ENCODE assay signal across 8 cellular contexts in the genomic region with DNA sequence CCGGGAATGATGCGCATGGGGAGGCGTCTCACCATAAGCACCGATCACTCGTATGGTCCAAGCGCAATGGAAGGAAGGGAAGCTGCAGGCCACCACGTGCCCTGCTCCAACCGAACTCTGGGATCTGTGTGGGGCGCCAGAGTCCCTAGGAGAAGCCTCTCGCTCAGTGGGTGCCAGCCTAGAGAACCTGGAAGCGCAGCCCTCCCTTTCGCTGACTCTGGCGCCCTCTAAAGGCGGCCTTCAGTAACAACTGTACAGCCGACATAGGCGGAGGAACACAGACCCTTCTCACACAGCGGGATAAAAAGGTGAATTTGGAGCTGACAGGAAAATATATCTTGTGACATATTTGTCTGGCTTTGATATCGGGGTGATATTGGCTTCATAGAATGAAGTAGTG.
DNase-seq lines count a peak whose midpoint lies in the region; ATAC-seq and TF ChIP-seq lines count a peak whose summit lies in the region.

No MANE protein-coding gene starts in this region.

- no peaks in the 10 kb centered on the region for H3K4me1 ChIP-seq in GM23248 (ENCODE audit: insufficient read depth)

- H3K36me3 ChIP-seq in BJ (ENCODE audit: control insufficient read depth, insufficient read depth, low read length) (no peaks in the 10 kb centered on the region), GM23248 (ENCODE audit: low read depth) (no peaks in the 10 kb centered on the region)

- ATAC-seq in activated CD8-positive, alpha-beta memory T cell treated with anti-CD3 and anti-CD28 coated beads, Interleukin-2, amount 10 ng/mL, durations not matched to agents 7 days and 5 days = no peak
- ATAC-seq in HG02884 (IDR thresholded peaks at IDR 0.05; ENCODE audit: unreplicated experiment) = no peak
- no peak for ATAC-seq in HG03039 (IDR thresholded peaks at IDR 0.05; ENCODE audit: unreplicated experiment)

- no peak overlapping the region for H3K27ac ChIP-seq in GM23248

- H2AFZ ChIP-seq in GM23248 = no peak overlapping the region

- CTCF ChIA-PET in BJ (lab: Yijun Ruan, JAX) = interaction anchor here (0.7 to 1.4 kb wide), 5 partner anchors 16 to 411 kb away, joined by 3 to 6 read pairs (median 3); no protein-coding TSS in a partner anchor
- CTCF ChIA-PET in activated CD8-positive, alpha-beta memory T cell treated with anti-CD3 and anti-CD28 coated beads, Interleukin-2, amount 10 ng/mL, durations not matched to agents 7 days and 5 days (lab: Charles Lee) = interaction anchor here (1.6 kb wide), 1 partner anchor 52 kb away, joined by 3 read pairs; no protein-coding TSS in a partner anchor

- H3K79me2 ChIP-seq in GM23248 (ENCODE audit: insufficient read depth) = no peaks in the 10 kb centered on the region

- no peaks in the 10 kb centered on the region for H3K9me3 ChIP-seq in GM23248 (ENCODE audit: low read depth)

- no peaks in the 10 kb centered on the region for H3K36me3 Mint-ChIP-seq in activated CD8-positive, alpha-beta memory T cell treated with anti-CD3 and anti-CD28 coated beads, Interleukin-2, amount 10 ng/mL, durations not matched to agents 7 days and 5 days

- H3K27me3 ChIP-seq in BJ (ENCODE audit: control insufficient read depth, insufficient read depth, low read length) (no peaks in the 10 kb centered on the region), GM23248 (replicated peaks; ENCODE audit: insufficient read depth) (no peaks in the 10 kb centered on the region)

- TF ChIP-seq CTCF in BJ (IDR thresholded peaks at IDR 0.05; ENCODE audit: insufficient read depth, low read depth, low read length) (peak; percentile 62), fibroblast of mammary gland (conservative IDR thresholded peaks at IDR 0.05; ENCODE audit: control insufficient read depth, insufficient read depth, low read depth, low read length) (peak; percentile 52), retinal pigment epithelial cell (conservative IDR thresholded peaks at IDR 0.05; ENCODE audit: low read depth, low read length) (peak; percentile 56)

- no peaks in the 10 kb centered on the region for H3K4me1 Mint-ChIP-seq in activated CD8-positive, alpha-beta memory T cell treated with anti-CD3 and anti-CD28 coated beads, Interleukin-2, amount 10 ng/mL, durations not matched to agents 7 days and 5 days

- in situ Hi-C loops in GM23248 (cut with MboI) = loop anchor here (25.0 kb wide), 1 partner anchor 409 kb away; no protein-coding TSS in a partner anchor

- 29 to 52% methylated on average over 9 to 18 of the region's 18 CpGs for WGBS in GM23248 (ENCODE audit: low coverage in 1 of 2, low lambda C conversion rate in 2 of 2, missing lambda C conversion rate in 2 of 2), 2 experiments

- no peaks in the 10 kb centered on the region for H3K9me3 Mint-ChIP-seq in activated CD8-positive, alpha-beta memory T cell treated with anti-CD3 and anti-CD28 coated beads, Interleukin-2, amount 10 ng/mL, durations not matched to agents 7 days and 5 days (ENCODE audit: low read depth)

- no peak overlapping the region for H3K4me2 ChIP-seq in GM23248 (ENCODE audit: unreplicated experiment)

- peaks cover 20% of the 10 kb centered on the region for H3K27me3 Mint-ChIP-seq in activated CD8-positive, alpha-beta memory T cell treated with anti-CD3 and anti-CD28 coated beads, Interleukin-2, amount 10 ng/mL, durations not matched to agents 7 days and 5 days

- POLR2A ChIA-PET in BJ (lab: Charles Lee) = no interaction called here

- no peak overlapping the region for H3K4me3 Mint-ChIP-seq in activated CD8-positive, alpha-beta memory T cell treated with anti-CD3 and anti-CD28 coated beads, Interleukin-2, amount 10 ng/mL, durations not matched to agents 7 days and 5 days

- no peaks in the 10 kb centered on the region for H4K20me1 ChIP-seq in GM23248 (ENCODE audit: insufficient read depth)

- H3K4me3 ChIP-seq in BJ (ENCODE audit: low read depth, low read length) (no peak overlapping the region), GM23248 (no peak overlapping the region), fibroblast of mammary gland (ENCODE audit: control insufficient read depth, low read depth, low read length) (no peak overlapping the region), retinal pigment epithelial cell (ENCODE audit: low read length) (no peak overlapping the region)

- DNase-seq in BJ (ENCODE audit: low read depth) (no peak), GM23248 (peak; percentile 59), NCI-H526 treated with DMSO at 0.1 percent for 48 hours (lab: John Stamatoyannopoulos, UW) (peak; percentile 15), fibroblast of mammary gland (ENCODE audit: low read depth) (peak; percentile 26), retinal pigment epithelial cell (ENCODE audit: low read depth) (no peak)
- peak; percentile 47 for DNase-seq in activated CD8-positive, alpha-beta memory T cell treated with anti-CD3 and anti-CD28 coated beads, Interleukin-2, amount 10 ng/mL, durations not matched to agents 7 days and 5 days

- H3F3A ChIP-seq in GM23248 (ENCODE audit: insufficient read depth) = no peaks in the 10 kb centered on the region

- no peak overlapping the region for H3K27ac Mint-ChIP-seq in activated CD8-positive, alpha-beta memory T cell treated with anti-CD3 and anti-CD28 coated beads, Interleukin-2, amount 10 ng/mL, durations not matched to agents 7 days and 5 days

- no peaks in the 10 kb centered on the region for H3K9me2 ChIP-seq in GM23248 (ENCODE audit: insufficient read depth)

- no peak overlapping the region for H3K9ac ChIP-seq in GM23248

Comparison
In these comparisons a context has a peak if more than half of its experiments do, and no peak if none do; other contexts are left out.
1. DNase-seq: peak in GM23248 (single experiment), NCI-H526 treated with DMSO at 0.1 percent for 48 hours (single experiment), activated CD8-positive, alpha-beta memory T cell treated with anti-CD3 and anti-CD28 coated beads, Interleukin-2, amount 10 ng/mL, durations not matched to agents 7 days and 5 days (single experiment) and fibroblast of mammary gland (single experiment); none in BJ (single experiment) and retinal pigment epithelial cell (single experiment).
2. Peak in every context shown above with its lines, with median percentiles within 50 percentile points of each other: CTCF ChIP-seq.